Comparison of ENCODE assay signal across 24 cellular contexts in genomic region chr2:160200921-160201320, GRCh38. TPM values are rescaled to one million over a fixed set of nuclear protein-coding genes. Genes with fewer than 3 reads are reported as not detected.
DNase-seq lines count a peak whose midpoint lies in the region; ATAC-seq and TF ChIP-seq lines count a peak whose summit lies in the region.
"Had no signal": no experiment of that assay in that cellular context is flagged by ENCODE, and none has a peak within 500 bp of the region (broad histone marks: within the 10 kb centered on the region; RNA-seq: fewer than 3 reads in every experiment).

No MANE protein-coding gene starts in this region.

- DNase-seq in cardiac muscle cell (ENCODE audit: low read depth in 1 of 2, low spot score in 1 of 2), result no peak
- DNase-seq in heart left ventricle, result no peak
- DNase-seq in mammary epithelial cell, result no peak
- DNase-seq in trophoblast cell, result peak; percentile 55 to 91
- DNase-seq in germinal center (ENCODE audit: low spot score), result no peak
- no peak for DNase-seq in posterior vena cava (ENCODE audit: low spot score)
- no peak for DNase-seq in mesenteric fat pad (ENCODE audit: low spot score)
- DNase-seq in stimulated activated naive CD4-positive, alpha-beta T cell (lab: John Stamatoyannopoulos, UW), result no peak
- DNase-seq: Calu3, DMS79 treated with DMSO at 0.1 percent for 48 hours, H9, HFFc6, KBM-7, NCI-H1092, NCI-H1436, NCI-H187, NCI-H2081 treated with DMSO at 0.1 percent for 48 hours, NCI-H2171 treated with DMSO at 0.1 percent for 48 hours, NCI-H345, NCI-H510A treated with DMSO at 0.1 percent for 48 hours, RPMI8226, SHP77 had no signal

- no peak overlapping the region for H2AK5ac ChIP-seq in trophoblast cell (ENCODE audit: low read length)

- H3K4me3 ChIP-seq in cardiac muscle cell (no peak overlapping the region), heart left ventricle (no peak overlapping the region), mammary epithelial cell (replicated peaks in 1 of 3; ENCODE audit: insufficient read depth in 1 of 3, low read depth in 2 of 3, low read length in 3 of 3) (no peak overlapping the region), trophoblast cell (ENCODE audit: low read depth, low read length) (no peak overlapping the region)
- H3K4me3 ChIP-seq: GM23338 had no signal

- dilution Hi-C loops in mammary epithelial cell (cut with HindIII; ENCODE audit: low sequenced_read_pairs), result no loop called here

- intact Hi-C loops in heart left ventricle (cut with DNase I), result loop anchor here in 1 of 10 donors (10.0 kb wide), 1 partner anchor 46 kb away; no protein-coding TSS in a partner anchor
- intact Hi-C loops in mammary epithelial cell (cut with micrococcal nuclease), result no loop called here
- intact Hi-C loops in posterior vena cava (cut with DNase I), result no loop called here

- BruUV-seq in mammary epithelial cell (replicated peaks; lab: Mats Ljungman, UMichigan), result no TSS peak

- H3K4ac ChIP-seq in trophoblast cell (ENCODE audit: low read depth, low read length), result no peak overlapping the region

- 48 to 60% (median 51%) methylated on average over 3 of the region's 3 CpGs for WGBS in heart left ventricle, 4 donors
- WGBS in mammary epithelial cell (ENCODE audit: low coverage, missing lambda C conversion rate), result 57% methylated on average over 3 of the region's 3 CpGs
- WGBS in trophoblast cell (ENCODE audit: extremely low coverage, insufficient coverage, insufficient read length), result no CpG with 5 or more reads among the region's 3 CpGs

- H3K4me1 ChIP-seq in cardiac muscle cell (ENCODE audit: low read depth), result peaks cover 26% of the 10 kb centered on the region
- peaks cover 0 to 9% (median 0%) of the 10 kb centered on the region in 12 donors for H3K4me1 ChIP-seq in heart left ventricle
- peaks cover 47% of the 10 kb centered on the region for H3K4me1 ChIP-seq in mammary epithelial cell (ENCODE audit: insufficient read depth, low read length)
- H3K4me1 ChIP-seq in trophoblast cell (ENCODE audit: control insufficient read depth in 1 of 2, insufficient read depth in 2 of 2, low read length in 2 of 2), result peaks cover 20 to 27% of the 10 kb centered on the region in 2 experiments

- no peaks in the 10 kb centered on the region for H3K9me3 ChIP-seq in cardiac muscle cell (ENCODE audit: low read depth)
- no peaks in the 10 kb centered on the region for H3K9me3 ChIP-seq in heart left ventricle
- no peaks in the 10 kb centered on the region for H3K9me3 ChIP-seq in mammary epithelial cell (replicated peaks; ENCODE audit: insufficient read depth, low read length)
- no peaks in the 10 kb centered on the region for H3K9me3 ChIP-seq in trophoblast cell (ENCODE audit: insufficient read depth, low read depth, low read length)

- no peak overlapping the region for H3K14ac ChIP-seq in trophoblast cell (ENCODE audit: low read length)

- no peak for ATAC-seq in heart left ventricle
- ATAC-seq: GM23338 had no signal

- TF ChIP-seq CTCF in cardiac muscle cell (IDR thresholded peaks at IDR 0.05; ENCODE audit: low read depth, low read length), result no peak
- no peak for TF ChIP-seq CTCF in heart left ventricle (IDR thresholded peaks at IDR 0.05)
- TF ChIP-seq CTCF in mammary epithelial cell (conservative IDR thresholded peaks at IDR 0.05 in 1 of 2, IDR thresholded peaks at IDR 0.05 in 1 of 2; ENCODE audit: extremely low read depth in 1 of 2, insufficient read depth in 1 of 2, low read depth in 1 of 2, low read length in 2 of 2), result no peak

- H2BK5ac ChIP-seq in trophoblast cell (ENCODE audit: low read depth, low read length, poor library complexity), result no peak overlapping the region

- peak overlapping the region; percentile 93 for H3K4me2 ChIP-seq in mammary epithelial cell (ENCODE audit: insufficient read depth, low read depth, low read length)
- H3K4me2 ChIP-seq in trophoblast cell (ENCODE audit: low read length), result no peak overlapping the region
- H3K4me2 ChIP-seq: GM23338 had no signal

- no peaks in the 10 kb centered on the region for H4K20me1 ChIP-seq in mammary epithelial cell (ENCODE audit: insufficient read depth, low read length)

- no peaks in the 10 kb centered on the region for H3K27me3 ChIP-seq in cardiac muscle cell
- H3K27me3 ChIP-seq in heart left ventricle, result no peaks in the 10 kb centered on the region
- no peaks in the 10 kb centered on the region for H3K27me3 ChIP-seq in mammary epithelial cell (ENCODE audit: insufficient read depth, low read length)
- no peaks in the 10 kb centered on the region for H3K27me3 ChIP-seq in trophoblast cell (ENCODE audit: insufficient read depth, low read length)

- no peak overlapping the region for H4K91ac ChIP-seq in trophoblast cell (ENCODE audit: low read depth, low read length)

- H2AFZ ChIP-seq in mammary epithelial cell (ENCODE audit: low read depth, low read length) (no peak overlapping the region), trophoblast cell (ENCODE audit: insufficient read depth, low read length, poor library complexity) (no peak overlapping the region)
- H2AFZ ChIP-seq: GM23338, PC-9 had no signal

- no peak overlapping the region for H4K8ac ChIP-seq in trophoblast cell (ENCODE audit: low read depth, low read length)

- H3K36me3 ChIP-seq in cardiac muscle cell (no peaks in the 10 kb centered on the region), heart left ventricle (no peaks in the 10 kb centered on the region), mammary epithelial cell (ENCODE audit: insufficient read depth, low read length) (peaks cover 9% of the 10 kb centered on the region), trophoblast cell (ENCODE audit: control insufficient read depth in 1 of 2, insufficient read depth in 2 of 2, low read length in 2 of 2) (peaks cover 2 to 5% of the 10 kb centered on the region in 2 experiments)

- H3K9ac ChIP-seq in mammary epithelial cell (ENCODE audit: insufficient read depth, low read length), result no peak overlapping the region
- H3K9ac ChIP-seq in trophoblast cell (ENCODE audit: low read length), result no peak overlapping the region

- in situ Hi-C loops in mammary epithelial cell (cut with MboI; ENCODE audit: low sequenced_read_pairs in 2 of 2), result no loop called here

- CTCF ChIA-PET in mammary epithelial cell (lab: Charles Lee; ENCODE audit: low non-redundant PET), result no interaction called here

- no peak overlapping the region for H3K23ac ChIP-seq in trophoblast cell (ENCODE audit: low read length)

- no peak overlapping the region for H4K12ac ChIP-seq in trophoblast cell (ENCODE audit: low read depth, low read length)

- no peak overlapping the region for H2BK12ac ChIP-seq in trophoblast cell (ENCODE audit: low read length)

- H3K27ac ChIP-seq in cardiac muscle cell (peak overlapping the region; percentile 89), heart left ventricle (no peak overlapping the region), mammary epithelial cell (ENCODE audit: insufficient read depth, low read depth, low read length) (no peak overlapping the region), trophoblast cell (ENCODE audit: low read depth, low read length) (peak overlapping the region; percentile 27)

- H3K79me2 ChIP-seq in mammary epithelial cell (ENCODE audit: insufficient read depth, low read length) (peaks cover 42% of the 10 kb centered on the region), trophoblast cell (ENCODE audit: control insufficient read depth, insufficient read depth, low read length, poor library complexity) (peaks cover 8% of the 10 kb centered on the region)

- H3K18ac ChIP-seq in trophoblast cell (ENCODE audit: low read length), result no peak overlapping the region

- H3K79me1 ChIP-seq in trophoblast cell (ENCODE audit: low read length), result peaks cover 25% of the 10 kb centered on the region

- H2BK120ac ChIP-seq in trophoblast cell (ENCODE audit: insufficient read depth, low read length, poor library complexity), result no peak overlapping the region

- TF ChIP-seq POLR2A in heart left ventricle (IDR thresholded peaks at IDR 0.05), result no peak

RNA-seq across cellular contexts. Expression of gene ITGB6, which starts 0.8 kb away (rescaled TPM):
- total RNA-seq in cardiac muscle cell (0.12 and 0.28 TPM in 2 replicates), heart left ventricle (1 to 10 TPM in 4 of 9 donors, under 1 TPM in 5; 0.36 to 4.2 (median 0.96) TPM), mammary epithelial cell (100 to 1,000 TPM; 186 to 461 TPM), posterior vena cava (not detected), mesenteric fat pad (not detected)
- polyA plus RNA-seq in cardiac muscle cell (0.31 TPM in 1 of 2 replicates, not detected in the other), heart left ventricle (under 1 TPM; 0.27 to 0.28 TPM), mammary epithelial cell (162 TPM)
- polyA minus RNA-seq in mammary epithelial cell, result 233 TPM
- polyA plus RNA-seq in trophoblast cell (2013), result 100 and 101 TPM in 2 replicates
- total RNA-seq: GM23338, H9 had no signal
- polyA plus RNA-seq: GM23338 had no signal

Comparison
In these comparisons a context has a peak if more than half of its experiments do, and no peak if none do; other contexts are left out.
1. H3K27ac ChIP-seq: peak in cardiac muscle cell (single experiment) and trophoblast cell (single experiment); none in heart left ventricle (0 of 12) and mammary epithelial cell (single experiment).
2. DNase-seq: peak in trophoblast cell (2 of 2); none in cardiac muscle cell (0 of 2), heart left ventricle (0 of 5), mammary epithelial cell (single experiment), germinal center (single experiment), posterior vena cava (single experiment), mesenteric fat pad (single experiment) and stimulated activated naive CD4-positive, alpha-beta T cell (0 of 6).
3. RNA of gene ITGB6, which starts 0.8 kb away (total RNA-seq): 186 to 461 TPM in mammary epithelial cell; 0.36 to 4.2 TPM in heart left ventricle, 0.12 to 0.28 TPM in cardiac muscle cell, not detected in mesenteric fat pad (single experiment) and not detected in posterior vena cava; every median in the first group is over 10 times any median in the second.